27 cellular contexts compared by ENCODE assay signal in the genomic region with DNA sequence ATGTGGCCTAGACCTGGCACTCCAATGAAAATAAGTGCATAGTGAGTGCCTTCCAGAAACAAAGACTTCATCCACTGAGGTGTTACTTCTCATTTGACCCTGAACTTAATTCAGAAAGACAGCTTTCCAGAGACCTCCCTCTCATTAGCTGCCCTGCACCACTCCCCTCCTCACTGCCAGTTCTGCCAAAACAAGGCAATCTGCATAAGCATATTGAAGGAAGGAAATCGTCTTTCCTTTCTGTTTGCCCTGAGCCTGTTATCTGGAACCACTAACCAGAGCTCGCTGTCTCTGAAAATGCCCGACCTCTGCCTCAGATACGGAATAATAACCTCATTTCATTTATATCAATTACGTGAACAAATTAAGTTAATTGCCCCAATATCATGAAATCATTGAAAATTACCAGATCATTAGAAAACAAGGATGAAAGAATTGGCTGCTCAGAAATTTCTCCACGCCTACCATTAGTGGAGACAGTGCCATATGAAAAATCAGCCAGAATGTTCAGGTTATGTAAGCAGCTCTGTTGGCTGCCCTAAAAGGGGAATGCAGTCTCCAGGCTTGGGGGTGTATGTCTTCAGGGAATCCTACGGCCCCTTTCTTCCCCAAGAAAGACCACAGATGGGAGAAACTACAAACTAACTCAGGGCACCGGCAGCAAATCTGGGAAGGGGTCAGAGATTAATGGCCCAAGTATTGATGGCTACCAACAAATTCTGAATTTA.
DNase-seq lines count a peak whose midpoint lies in the region; ATAC-seq and TF ChIP-seq lines count a peak whose summit lies in the region.
"Had no signal": no experiment of that assay in that cellular context is flagged by ENCODE, and none has a peak within 500 bp of the region (broad histone marks: within the 10 kb centered on the region; RNA-seq: fewer than 3 reads in every experiment).

No MANE protein-coding gene starts in this region.

- no peak overlapping the region for H3K4me3 ChIP-seq in RWPE2 (ENCODE audit: severe bottlenecking)
- H3K4me3 ChIP-seq: colonic mucosa had no signal

- ATAC-seq in RWPE2 (ENCODE audit: low read depth) (no peak), GM21576 (IDR thresholded peaks at IDR 0.05; ENCODE audit: unreplicated experiment) (no peak), HG03280 (IDR thresholded peaks at IDR 0.05; ENCODE audit: unreplicated experiment) (no peak), GM18868 (IDR thresholded peaks at IDR 0.05; ENCODE audit: unreplicated experiment) (no peak)
- ATAC-seq in activated CD8-positive, alpha-beta memory T cell treated with anti-CD3 and anti-CD28 coated beads, Interleukin-2, amount 10 ng/mL, durations not matched to agents 7 days and 5 days: no peak
- ATAC-seq: activated T-helper 17 cell treated with anti-CD3 and anti-CD28 coated beads, Interleukin-2, amount 50 U/mL, for 72 hours; HCT116; left lobe of liver; PC-3 had no signal

- peaks cover 50% of the 10 kb centered on the region for H3K27me3 Mint-ChIP-seq in activated CD8-positive, alpha-beta memory T cell treated with anti-CD3 and anti-CD28 coated beads, Interleukin-2, amount 10 ng/mL, durations not matched to agents 7 days and 5 days

- no peak for TF ChIP-seq CTCF in RWPE2 (IDR thresholded peaks at IDR 0.05; ENCODE audit: poor library complexity, severe bottlenecking)

- CTCF ChIA-PET in activated CD8-positive, alpha-beta memory T cell treated with anti-CD3 and anti-CD28 coated beads, Interleukin-2, amount 10 ng/mL, durations not matched to agents 7 days and 5 days (lab: Charles Lee): no interaction called here

- DNase-seq in GDM1 (lab: John Stamatoyannopoulos, UW) (peak; percentile 81), RWPE2 (ENCODE audit: low spot score) (peak; percentile 15), dermis blood vessel endothelial cell (peak; percentile 45), pulmonary artery endothelial cell (ENCODE audit: low read depth, low spot score) (peak; percentile 22)
- no peak for DNase-seq in activated CD8-positive, alpha-beta memory T cell treated with anti-CD3 and anti-CD28 coated beads, Interleukin-2, amount 10 ng/mL, durations not matched to agents 7 days and 5 days
- DNase-seq: activated CD4-positive, alpha-beta T cell treated with anti-CD3 and anti-CD28 coated beads, Interleukin-2, amount 50 U/mL, for 4 hours; activated naive CD4-positive, alpha-beta T cell treated with anti-CD3 and anti-CD28 coated beads, Interleukin-2, amount 50 U/mL, for 16 hours; amniotic stem cell; BE2C; colonic mucosa; DMS79 treated with DMSO at 0.1 percent for 48 hours; mesendoderm; NCI-H1694; PC-3; Right ventricle myocardium superior; small intestine; stimulated activated CD4-positive, alpha-beta T cell treated with anti-CD3 and anti-CD28 coated beads, Interleukin-1b, Interleukin-23, amount 100 ng/mL, for 48 hours had no signal

- no peak overlapping the region for H3K27ac Mint-ChIP-seq in activated CD8-positive, alpha-beta memory T cell treated with anti-CD3 and anti-CD28 coated beads, Interleukin-2, amount 10 ng/mL, durations not matched to agents 7 days and 5 days
- H3K27ac Mint-ChIP-seq: activated T-helper 17 cell treated with anti-CD3 and anti-CD28 coated beads, Interleukin-2, amount 50 U/mL, for 72 hours; type B pancreatic cell had no signal

- H3K27me3 ChIP-seq in RWPE2 (ENCODE audit: insufficient read depth, poor library complexity, severe bottlenecking): peaks cover 60% of the 10 kb centered on the region
- H3K27me3 ChIP-seq: colonic mucosa had no signal

- no peak overlapping the region for H3K27ac ChIP-seq in RWPE2 (ENCODE audit: poor library complexity, severe bottlenecking)
- H3K27ac ChIP-seq: colonic mucosa, KMS-11, neutrophil had no signal

- no peaks in the 10 kb centered on the region for H3K9me3 Mint-ChIP-seq in activated CD8-positive, alpha-beta memory T cell treated with anti-CD3 and anti-CD28 coated beads, Interleukin-2, amount 10 ng/mL, durations not matched to agents 7 days and 5 days (ENCODE audit: low read depth)
- H3K9me3 Mint-ChIP-seq: activated T-helper 17 cell treated with anti-CD3 and anti-CD28 coated beads, Interleukin-2, amount 50 U/mL, for 72 hours; type B pancreatic cell had no signal

- H3K36me3 ChIP-seq in RWPE2 (ENCODE audit: low read depth): no peaks in the 10 kb centered on the region
- H3K36me3 ChIP-seq: BE2C, colonic mucosa, neutrophil had no signal

- H3K4me1 ChIP-seq in RWPE2 (ENCODE audit: insufficient read depth, poor library complexity, severe bottlenecking): peaks cover 5% of the 10 kb centered on the region
- H3K4me1 ChIP-seq: BE2C, Caco-2, colonic mucosa had no signal

- no peak overlapping the region for H3K4me3 Mint-ChIP-seq in activated CD8-positive, alpha-beta memory T cell treated with anti-CD3 and anti-CD28 coated beads, Interleukin-2, amount 10 ng/mL, durations not matched to agents 7 days and 5 days
- H3K4me3 Mint-ChIP-seq: activated T-helper 17 cell treated with anti-CD3 and anti-CD28 coated beads, Interleukin-2, amount 50 U/mL, for 72 hours; type B pancreatic cell had no signal

- H3K4me1 Mint-ChIP-seq in activated CD8-positive, alpha-beta memory T cell treated with anti-CD3 and anti-CD28 coated beads, Interleukin-2, amount 10 ng/mL, durations not matched to agents 7 days and 5 days: peaks cover 16% of the 10 kb centered on the region

- H3K36me3 Mint-ChIP-seq in activated CD8-positive, alpha-beta memory T cell treated with anti-CD3 and anti-CD28 coated beads, Interleukin-2, amount 10 ng/mL, durations not matched to agents 7 days and 5 days: no peaks in the 10 kb centered on the region

- no peaks in the 10 kb centered on the region for H3K9me3 ChIP-seq in RWPE2 (ENCODE audit: severe bottlenecking)
- H3K9me3 ChIP-seq: BE2C, Caco-2, colonic mucosa, neutrophil had no signal
